Comparison of ENCODE assay signal across 2 cellular contexts in genomic region chr17:82098939-82099765, GRCh38.
TF ChIP-seq lines count a peak whose summit lies in the region.

No MANE protein-coding gene starts in this region.

TF ChIP-seq in K562, 482 proteins besides CTCF, POLR2A, EP300 and RAD21 (continued from another document and continues in another):
- peak; percentile 17; the same call in 1 of the 2 replicates for TF ChIP-seq ZNF609 (CRISPR knock-in tag; IDR thresholded peaks at IDR 0.05; ENCODE audit: borderline replicate concordance)
- TF ChIP-seq CEBPZ (IDR thresholded peaks at IDR 0.05; ENCODE audit: borderline replicate concordance, low read depth, low read length) = no peak
- TF ChIP-seq ZNF395 (CRISPR knock-in tag; IDR thresholded peaks at IDR 0.05) = peak; percentile 86; the same call in 1 of the 2 replicates
- peak; percentile 80; the same call in 1 of the 2 replicates for TF ChIP-seq HNRNPL (IDR thresholded peaks at IDR 0.05; ENCODE audit: low read depth, low read length)
- TF ChIP-seq HES1 (IDR thresholded peaks at IDR 0.05; ENCODE audit: low read depth) = no peak
- no peak for TF ChIP-seq TEAD4 (IDR thresholded peaks at IDR 0.05; ENCODE audit: low read length)
- TF ChIP-seq TEAD4 (CRISPR knock-in tag; IDR thresholded peaks at IDR 0.05; ENCODE audit: borderline replicate concordance) = no peak
- no peak for TF ChIP-seq NFE2 (IDR thresholded peaks at IDR 0.05; ENCODE audit: low read depth)
- TF ChIP-seq ZNF398 (CRISPR knock-in tag; IDR thresholded peaks at IDR 0.05) = no peak
- TF ChIP-seq ZNF174 (CRISPR knock-in tag; IDR thresholded peaks at IDR 0.05) = no peak
- no peak for TF ChIP-seq CREB1 (IDR thresholded peaks at IDR 0.05)
- peak; percentile 63 for TF ChIP-seq CREB1 (CRISPR knock-in tag; IDR thresholded peaks at IDR 0.05)
- no peak for TF ChIP-seq MCM5 (IDR thresholded peaks at IDR 0.05; ENCODE audit: low read depth)
- no peak for TF ChIP-seq CBFA2T3 (IDR thresholded peaks at IDR 0.05)
- TF ChIP-seq KHSRP (IDR thresholded peaks at IDR 0.05) = no peak

TF ChIP-seq in HepG2, 621 proteins besides CTCF, POLR2A, EP300 and RAD21 (continued from another document and continues in another):
- TF ChIP-seq ZBTB10 (CRISPR knock-in tag; IDR thresholded peaks at IDR 0.05; ENCODE audit: borderline replicate concordance) (peak; percentile 23; the same call in 1 of the 2 replicates), KDM4B (CRISPR knock-in tag; IDR thresholded peaks at IDR 0.05) (no peak), ZNF720 (CRISPR knock-in tag; IDR thresholded peaks at IDR 0.05) (0 out of 2 replicates have a peak, but pooled peaks have one; percentile 47), ZNF607 (CRISPR knock-in tag; IDR thresholded peaks at IDR 0.05; ENCODE audit: borderline replicate concordance) (peak; percentile 33; the same call in 1 of the 2 replicates), JARID2 (CRISPR knock-in tag; IDR thresholded peaks at IDR 0.05; ENCODE audit: insufficient replicate concordance) (peak; percentile 17), ARNTL (CRISPR knock-in tag; IDR thresholded peaks at IDR 0.05) (0 out of 2 replicates have a peak, but pooled peaks have one; percentile 42), MLXIP (CRISPR knock-in tag; IDR thresholded peaks at IDR 0.05; ENCODE audit: borderline replicate concordance) (0 out of 2 replicates have a peak, but pooled peaks have one; percentile 18), NFATC3 (CRISPR knock-in tag; IDR thresholded peaks at IDR 0.05) (0 out of 2 replicates have a peak, but pooled peaks have one; percentile 77), SALL2 (CRISPR knock-in tag; IDR thresholded peaks at IDR 0.05) (no peak), AKNA (CRISPR knock-in tag; IDR thresholded peaks at IDR 0.05; ENCODE audit: borderline replicate concordance) (no peak), BORCS8-MEF2B (CRISPR knock-in tag; IDR thresholded peaks at IDR 0.05) (peak; percentile 61; the same call in 1 of the 2 replicates), ZNF296 (CRISPR knock-in tag; conservative IDR thresholded peaks at IDR 0.05) (peak; percentile 27; the same call in 1 of the 2 replicates), ZNF329 (CRISPR knock-in tag; IDR thresholded peaks at IDR 0.05; ENCODE audit: low read depth) (no peak), MED1 (CRISPR knock-in tag; IDR thresholded peaks at IDR 0.05) (peak; percentile 60; the same call in 1 of the 2 replicates), ZNF737 (CRISPR knock-in tag; IDR thresholded peaks at IDR 0.05; ENCODE audit: borderline replicate concordance) (no peak), RXRB (CRISPR knock-in tag; IDR thresholded peaks at IDR 0.05; ENCODE audit: borderline replicate concordance) (peak; percentile 83; the same call in 1 of the 2 replicates), ZNF790 (CRISPR knock-in tag; IDR thresholded peaks at IDR 0.05; ENCODE audit: borderline replicate concordance) (no peak; the same call in 1 of the 2 replicates), ZNF567 (CRISPR knock-in tag; IDR thresholded peaks at IDR 0.05; ENCODE audit: borderline replicate concordance) (no peak; the same call in 1 of the 2 replicates), KDM2A (CRISPR knock-in tag; IDR thresholded peaks at IDR 0.05; ENCODE audit: borderline replicate concordance, low read depth) (peak; percentile 82), DMAP1 (CRISPR knock-in tag; IDR thresholded peaks at IDR 0.05) (peak; percentile 65), SAP130 (CRISPR knock-in tag; IDR thresholded peaks at IDR 0.05; ENCODE audit: low read depth) (peak; percentile 32; the same call in 1 of the 2 replicates), CBX5 (CRISPR knock-in tag; IDR thresholded peaks at IDR 0.05; ENCODE audit: borderline replicate concordance) (no peak), KDM5A (IDR thresholded peaks at IDR 0.05; ENCODE audit: borderline replicate concordance, low read length) (no peak), HNRNPLL (IDR thresholded peaks at IDR 0.05; ENCODE audit: low read depth, low read length, poor library complexity, severe bottlenecking) (peak; percentile 37), THAP7 (CRISPR knock-in tag; IDR thresholded peaks at IDR 0.05) (no peak), UBTF (CRISPR knock-in tag; IDR thresholded peaks at IDR 0.05) (no peak), ZNF275 (CRISPR knock-in tag; IDR thresholded peaks at IDR 0.05; ENCODE audit: borderline replicate concordance) (no peak), ZNF749 (CRISPR knock-in tag; IDR thresholded peaks at IDR 0.05; ENCODE audit: borderline replicate concordance) (peak; percentile 19; the same call in 1 of the 2 replicates), BRD4 (CRISPR knock-in tag; IDR thresholded peaks at IDR 0.05) (0 out of 2 replicates have a peak, but pooled peaks have one; percentile 42), HNRNPK (IDR thresholded peaks at IDR 0.05; ENCODE audit: low read depth, low read length, poor library complexity, severe bottlenecking) (peak; percentile 73), RBFOX2 (IDR thresholded peaks at IDR 0.05; ENCODE audit: low read depth, low read length) (peak; percentile 85)
